ENCODE assay signal across 8 cellular contexts in the genomic region with DNA sequence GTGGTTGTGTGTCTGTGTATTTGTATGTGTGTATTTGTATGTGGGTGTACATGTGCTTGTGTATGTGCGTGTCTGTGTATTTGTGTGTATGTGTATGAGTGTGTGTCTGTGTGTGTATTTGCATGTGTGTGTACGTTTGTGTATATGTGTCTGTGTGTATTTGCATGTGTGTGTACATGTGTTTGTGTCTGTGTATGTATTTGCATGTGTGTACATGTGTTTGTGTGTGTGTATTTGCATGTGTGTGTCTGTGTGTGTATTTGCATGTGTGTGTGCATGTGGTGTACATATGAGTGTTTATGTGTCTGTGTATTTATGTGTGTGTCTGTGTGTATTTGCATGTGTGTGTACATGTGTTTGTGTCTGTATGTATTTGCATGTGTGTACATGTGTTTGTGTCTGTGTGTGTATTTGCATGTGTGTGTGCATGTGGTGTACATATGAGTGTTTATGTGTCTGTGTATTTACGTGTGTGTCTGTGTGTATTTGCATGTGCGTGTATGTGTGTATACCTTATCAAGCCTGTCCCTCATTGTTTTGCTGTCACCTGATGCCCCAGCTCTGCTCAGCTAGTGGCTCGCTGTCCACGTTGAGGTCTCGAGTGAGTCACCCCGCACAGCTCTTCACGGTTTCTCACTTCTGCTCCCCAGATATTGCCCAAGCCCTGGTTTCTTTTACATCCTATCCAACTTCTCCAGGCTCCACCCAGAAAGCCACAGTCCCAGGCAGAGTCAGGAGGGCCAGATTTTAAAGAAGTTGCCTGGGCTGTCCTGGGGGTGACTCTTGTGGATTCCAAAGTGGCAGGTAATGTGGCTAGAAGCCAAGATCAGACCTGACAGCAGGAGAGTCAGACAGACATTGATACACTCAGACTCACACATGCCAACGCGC. TPM values are rescaled to one million over a fixed set of nuclear protein-coding genes. Genes with fewer than 3 reads are reported as not detected.
DNase-seq lines count a peak whose midpoint lies in the region; TF ChIP-seq lines count a peak whose summit lies in the region.

No MANE protein-coding gene starts in this region.

- peak; percentile 54 for DNase-seq in NK-92 treated with Interleukin-12 subunit alpha and Interleukin-12 subunit beta, amount 100 ng/mL, for 24 hours (lab: John Stamatoyannopoulos, UW)
- no peak for DNase-seq in NK-92 (lab: John Stamatoyannopoulos, UW; ENCODE audit: unreplicated experiment)
- DNase-seq in NOMO-1 treated with dmso at 0.1 percent for 144 hours (lab: John Stamatoyannopoulos, UW; ENCODE audit: unreplicated experiment): peak; percentile 93
- peak; percentile 10 to 14 for DNase-seq in erythroblast (lab: John Stamatoyannopoulos, UW)
- DNase-seq in renal cortical epithelial cell (ENCODE audit: low read depth): peak; percentile 83
- DNase-seq in NCI-H2196 (lab: John Stamatoyannopoulos, UW; ENCODE audit: unreplicated experiment): no peak
- DNase-seq in central memory CD4-positive, alpha-beta T cell: no peak
- no peak for DNase-seq in COLO668 (lab: John Stamatoyannopoulos, UW; ENCODE audit: unreplicated experiment)

- TF ChIP-seq POLR2A in erythroblast (IDR thresholded peaks at IDR 0.05; ENCODE audit: low read length): no peak

RNA-seq across cellular contexts. Expression of a gene that starts 15.1 kb away (rescaled TPM):
- not detected in 2 replicates for total RNA-seq in renal cortical epithelial cell

RNA-seq across cellular contexts. Expression of a gene that starts 46.3 kb away (rescaled TPM):
- total RNA-seq in renal cortical epithelial cell: 22.1 and 37.9 TPM in 2 replicates

Comparison
In these comparisons a context has a peak if more than half of its experiments do, and no peak if none do; other contexts are left out.
1. DNase-seq: peak in NK-92 treated with Interleukin-12 subunit alpha and Interleukin-12 subunit beta, amount 100 ng/mL, for 24 hours (single experiment), NOMO-1 treated with dmso at 0.1 percent for 144 hours (single experiment), erythroblast (2 of 2) and renal cortical epithelial cell (single experiment); none in NK-92 (single experiment), NCI-H2196 (single experiment), central memory CD4-positive, alpha-beta T cell (single experiment) and COLO668 (single experiment).